Comparison of ENCODE assay signal across 1 cellular context in the genomic region with DNA sequence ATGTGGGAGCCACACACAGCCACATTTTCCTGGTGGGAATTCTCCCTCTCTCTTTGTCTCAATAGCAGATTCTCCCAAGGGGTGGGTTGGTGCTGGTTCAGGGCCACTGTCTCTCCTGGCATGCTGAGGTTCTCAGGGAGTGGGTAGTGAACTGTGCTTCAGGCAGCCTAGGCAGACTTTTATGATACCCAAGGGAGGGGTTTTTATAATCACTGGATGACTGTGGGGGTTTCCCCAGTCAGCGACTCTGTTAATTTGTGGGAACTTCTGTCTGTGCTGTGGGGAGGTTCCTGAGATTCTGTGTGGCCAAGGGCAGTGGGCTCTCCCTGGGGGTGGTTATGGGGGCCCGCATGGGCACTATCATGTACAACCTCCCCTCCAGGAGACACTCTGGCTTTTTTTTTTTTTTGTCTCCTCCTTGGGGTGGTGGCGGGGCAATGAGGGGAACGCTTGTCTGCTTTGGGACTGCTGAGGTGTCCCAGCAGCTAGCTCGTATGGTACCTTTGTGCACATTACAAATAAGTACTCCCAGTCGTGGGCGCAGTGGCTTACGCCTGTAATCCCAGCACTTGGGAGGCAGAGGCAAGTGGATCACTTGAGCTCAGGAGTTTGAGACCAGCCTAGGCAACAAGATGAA.
TF ChIP-seq lines count a peak whose summit lies in the region.

No MANE protein-coding gene starts in this region.

TF ChIP-seq in GM12878, 131 proteins besides CTCF, POLR2A, EP300 and RAD21 (continued from another document and continues in another):
- TF ChIP-seq, protein P1, sequence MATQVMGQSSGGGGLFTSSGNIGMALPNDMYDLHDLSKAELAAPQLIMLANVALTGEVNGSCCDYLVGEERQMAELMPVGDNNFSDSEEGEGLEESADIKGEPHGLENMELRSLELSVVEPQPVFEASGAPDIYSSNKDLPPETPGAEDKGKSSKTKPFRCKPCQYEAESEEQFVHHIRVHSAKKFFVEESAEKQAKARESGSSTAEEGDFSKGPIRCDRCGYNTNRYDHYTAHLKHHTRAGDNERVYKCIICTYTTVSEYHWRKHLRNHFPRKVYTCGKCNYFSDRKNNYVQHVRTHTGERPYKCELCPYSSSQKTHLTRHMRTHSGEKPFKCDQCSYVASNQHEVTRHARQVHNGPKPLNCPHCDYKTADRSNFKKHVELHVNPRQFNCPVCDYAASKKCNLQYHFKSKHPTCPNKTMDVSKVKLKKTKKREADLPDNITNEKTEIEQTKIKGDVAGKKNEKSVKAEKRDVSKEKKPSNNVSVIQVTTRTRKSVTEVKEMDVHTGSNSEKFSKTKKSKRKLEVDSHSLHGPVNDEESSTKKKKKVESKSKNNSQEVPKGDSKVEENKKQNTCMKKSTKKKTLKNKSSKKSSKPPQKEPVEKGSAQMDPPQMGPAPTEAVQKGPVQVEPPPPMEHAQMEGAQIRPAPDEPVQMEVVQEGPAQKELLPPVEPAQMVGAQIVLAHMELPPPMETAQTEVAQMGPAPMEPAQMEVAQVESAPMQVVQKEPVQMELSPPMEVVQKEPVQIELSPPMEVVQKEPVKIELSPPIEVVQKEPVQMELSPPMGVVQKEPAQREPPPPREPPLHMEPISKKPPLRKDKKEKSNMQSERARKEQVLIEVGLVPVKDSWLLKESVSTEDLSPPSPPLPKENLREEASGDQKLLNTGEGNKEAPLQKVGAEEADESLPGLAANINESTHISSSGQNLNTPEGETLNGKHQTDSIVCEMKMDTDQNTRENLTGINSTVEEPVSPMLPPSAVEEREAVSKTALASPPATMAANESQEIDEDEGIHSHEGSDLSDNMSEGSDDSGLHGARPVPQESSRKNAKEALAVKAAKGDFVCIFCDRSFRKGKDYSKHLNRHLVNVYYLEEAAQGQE (IDR thresholded peaks at IDR 0.05; ENCODE audit: low read depth, low read length), result no peak
- TF ChIP-seq, protein P2, sequence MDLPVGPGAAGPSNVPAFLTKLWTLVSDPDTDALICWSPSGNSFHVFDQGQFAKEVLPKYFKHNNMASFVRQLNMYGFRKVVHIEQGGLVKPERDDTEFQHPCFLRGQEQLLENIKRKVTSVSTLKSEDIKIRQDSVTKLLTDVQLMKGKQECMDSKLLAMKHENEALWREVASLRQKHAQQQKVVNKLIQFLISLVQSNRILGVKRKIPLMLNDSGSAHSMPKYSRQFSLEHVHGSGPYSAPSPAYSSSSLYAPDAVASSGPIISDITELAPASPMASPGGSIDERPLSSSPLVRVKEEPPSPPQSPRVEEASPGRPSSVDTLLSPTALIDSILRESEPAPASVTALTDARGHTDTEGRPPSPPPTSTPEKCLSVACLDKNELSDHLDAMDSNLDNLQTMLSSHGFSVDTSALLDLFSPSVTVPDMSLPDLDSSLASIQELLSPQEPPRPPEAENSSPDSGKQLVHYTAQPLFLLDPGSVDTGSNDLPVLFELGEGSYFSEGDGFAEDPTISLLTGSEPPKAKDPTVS (IDR thresholded peaks at IDR 0.05; ENCODE audit: low read depth, low read length), result no peak
- no peak for TF ChIP-seq RCOR1 (conservative IDR thresholded peaks at IDR 0.05; ENCODE audit: low read depth, low read length)
- no peak for TF ChIP-seq SP1 (IDR thresholded peaks at IDR 0.05; ENCODE audit: low read depth, low read length)
- TF ChIP-seq RB1 (IDR thresholded peaks at IDR 0.05; ENCODE audit: borderline replicate concordance), result no peak
- peak; percentile 65 for TF ChIP-seq JUNB (IDR thresholded peaks at IDR 0.05)
- no peak for TF ChIP-seq SPI1 (IDR thresholded peaks at IDR 0.05; ENCODE audit: borderline replicate concordance, insufficient read depth, low read depth, low read length)
- no peak for TF ChIP-seq TBL1XR1 (IDR thresholded peaks at IDR 0.05; ENCODE audit: low read depth, low read length)
- TF ChIP-seq, protein P3, sequence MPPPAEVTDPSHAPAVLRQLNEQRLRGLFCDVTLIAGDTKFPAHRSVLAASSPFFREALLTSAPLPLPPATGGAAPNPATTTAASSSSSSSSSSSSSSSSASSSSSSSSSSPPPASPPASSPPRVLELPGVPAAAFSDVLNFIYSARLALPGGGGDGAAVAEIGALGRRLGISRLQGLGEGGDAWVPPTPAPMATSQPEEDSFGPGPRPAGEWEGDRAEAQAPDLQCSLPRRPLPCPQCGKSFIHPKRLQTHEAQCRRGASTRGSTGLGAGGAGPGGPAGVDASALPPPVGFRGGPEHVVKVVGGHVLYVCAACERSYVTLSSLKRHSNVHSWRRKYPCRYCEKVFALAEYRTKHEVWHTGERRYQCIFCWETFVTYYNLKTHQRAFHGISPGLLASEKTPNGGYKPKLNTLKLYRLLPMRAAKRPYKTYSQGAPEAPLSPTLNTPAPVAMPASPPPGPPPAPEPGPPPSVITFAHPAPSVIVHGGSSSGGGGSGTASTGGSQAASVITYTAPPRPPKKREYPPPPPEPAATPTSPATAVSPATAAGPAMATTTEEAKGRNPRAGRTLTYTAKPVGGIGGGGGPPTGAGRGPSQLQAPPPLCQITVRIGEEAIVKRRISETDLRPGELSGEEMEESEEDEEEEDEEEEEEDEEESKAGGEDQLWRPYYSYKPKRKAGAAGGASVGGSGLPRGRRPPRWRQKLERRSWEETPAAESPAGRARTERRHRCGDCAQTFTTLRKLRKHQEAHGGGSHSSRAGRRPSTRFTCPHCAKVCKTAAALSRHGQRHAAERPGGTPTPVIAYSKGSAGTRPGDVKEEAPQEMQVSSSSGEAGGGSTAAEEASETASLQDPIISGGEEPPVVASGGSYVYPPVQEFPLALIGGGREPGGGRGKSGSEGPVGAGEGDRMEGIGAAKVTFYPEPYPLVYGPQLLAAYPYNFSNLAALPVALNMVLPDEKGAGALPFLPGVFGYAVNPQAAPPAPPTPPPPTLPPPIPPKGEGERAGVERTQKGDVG (CRISPR knock-in tag; IDR thresholded peaks at IDR 0.05), result no peak
- no peak for TF ChIP-seq NFXL1 (IDR thresholded peaks at IDR 0.05; ENCODE audit: borderline replicate concordance)
- TF ChIP-seq STAT1 (conservative IDR thresholded peaks at IDR 0.05), result no peak
- no peak for TF ChIP-seq BRCA1 (IDR thresholded peaks at IDR 0.05; ENCODE audit: low read depth, low read length)
- TF ChIP-seq, protein P4, sequence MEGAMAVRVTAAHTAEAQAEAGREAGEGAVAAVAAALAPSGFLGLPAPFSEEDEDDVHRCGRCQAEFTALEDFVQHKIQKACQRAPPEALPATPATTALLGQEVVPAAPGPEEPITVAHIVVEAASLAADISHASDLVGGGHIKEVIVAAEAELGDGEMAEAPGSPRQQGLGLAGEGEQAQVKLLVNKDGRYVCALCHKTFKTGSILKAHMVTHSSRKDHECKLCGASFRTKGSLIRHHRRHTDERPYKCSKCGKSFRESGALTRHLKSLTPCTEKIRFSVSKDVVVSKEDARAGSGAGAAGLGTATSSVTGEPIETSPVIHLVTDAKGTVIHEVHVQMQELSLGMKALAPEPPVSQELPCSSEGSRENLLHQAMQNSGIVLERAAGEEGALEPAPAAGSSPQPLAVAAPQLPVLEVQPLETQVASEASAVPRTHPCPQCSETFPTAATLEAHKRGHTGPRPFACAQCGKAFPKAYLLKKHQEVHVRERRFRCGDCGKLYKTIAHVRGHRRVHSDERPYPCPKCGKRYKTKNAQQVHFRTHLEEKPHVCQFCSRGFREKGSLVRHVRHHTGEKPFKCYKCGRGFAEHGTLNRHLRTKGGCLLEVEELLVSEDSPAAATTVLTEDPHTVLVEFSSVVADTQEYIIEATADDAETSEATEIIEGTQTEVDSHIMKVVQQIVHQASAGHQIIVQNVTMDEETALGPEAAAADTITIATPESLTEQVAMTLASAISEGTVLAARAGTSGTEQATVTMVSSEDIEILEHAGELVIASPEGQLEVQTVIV (IDR thresholded peaks at IDR 0.05; ENCODE audit: borderline replicate concordance, partially characterized antibody), result no peak
- TF ChIP-seq SMAD1 (IDR thresholded peaks at IDR 0.05; ENCODE audit: low read depth, partially characterized antibody), result peak; percentile 53
- TF ChIP-seq RBBP5 (conservative IDR thresholded peaks at IDR 0.05), result no peak
- TF ChIP-seq ZNF217 (IDR thresholded peaks at IDR 0.05), result no peak
- TF ChIP-seq LARP7 (IDR thresholded peaks at IDR 0.05), result no peak
- TF ChIP-seq, protein P5, sequence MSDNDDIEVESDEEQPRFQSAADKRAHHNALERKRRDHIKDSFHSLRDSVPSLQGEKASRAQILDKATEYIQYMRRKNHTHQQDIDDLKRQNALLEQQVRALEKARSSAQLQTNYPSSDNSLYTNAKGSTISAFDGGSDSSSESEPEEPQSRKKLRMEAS (IDR thresholded peaks at IDR 0.05; ENCODE audit: low read depth, low read length), result no peak
- TF ChIP-seq, protein P6, sequence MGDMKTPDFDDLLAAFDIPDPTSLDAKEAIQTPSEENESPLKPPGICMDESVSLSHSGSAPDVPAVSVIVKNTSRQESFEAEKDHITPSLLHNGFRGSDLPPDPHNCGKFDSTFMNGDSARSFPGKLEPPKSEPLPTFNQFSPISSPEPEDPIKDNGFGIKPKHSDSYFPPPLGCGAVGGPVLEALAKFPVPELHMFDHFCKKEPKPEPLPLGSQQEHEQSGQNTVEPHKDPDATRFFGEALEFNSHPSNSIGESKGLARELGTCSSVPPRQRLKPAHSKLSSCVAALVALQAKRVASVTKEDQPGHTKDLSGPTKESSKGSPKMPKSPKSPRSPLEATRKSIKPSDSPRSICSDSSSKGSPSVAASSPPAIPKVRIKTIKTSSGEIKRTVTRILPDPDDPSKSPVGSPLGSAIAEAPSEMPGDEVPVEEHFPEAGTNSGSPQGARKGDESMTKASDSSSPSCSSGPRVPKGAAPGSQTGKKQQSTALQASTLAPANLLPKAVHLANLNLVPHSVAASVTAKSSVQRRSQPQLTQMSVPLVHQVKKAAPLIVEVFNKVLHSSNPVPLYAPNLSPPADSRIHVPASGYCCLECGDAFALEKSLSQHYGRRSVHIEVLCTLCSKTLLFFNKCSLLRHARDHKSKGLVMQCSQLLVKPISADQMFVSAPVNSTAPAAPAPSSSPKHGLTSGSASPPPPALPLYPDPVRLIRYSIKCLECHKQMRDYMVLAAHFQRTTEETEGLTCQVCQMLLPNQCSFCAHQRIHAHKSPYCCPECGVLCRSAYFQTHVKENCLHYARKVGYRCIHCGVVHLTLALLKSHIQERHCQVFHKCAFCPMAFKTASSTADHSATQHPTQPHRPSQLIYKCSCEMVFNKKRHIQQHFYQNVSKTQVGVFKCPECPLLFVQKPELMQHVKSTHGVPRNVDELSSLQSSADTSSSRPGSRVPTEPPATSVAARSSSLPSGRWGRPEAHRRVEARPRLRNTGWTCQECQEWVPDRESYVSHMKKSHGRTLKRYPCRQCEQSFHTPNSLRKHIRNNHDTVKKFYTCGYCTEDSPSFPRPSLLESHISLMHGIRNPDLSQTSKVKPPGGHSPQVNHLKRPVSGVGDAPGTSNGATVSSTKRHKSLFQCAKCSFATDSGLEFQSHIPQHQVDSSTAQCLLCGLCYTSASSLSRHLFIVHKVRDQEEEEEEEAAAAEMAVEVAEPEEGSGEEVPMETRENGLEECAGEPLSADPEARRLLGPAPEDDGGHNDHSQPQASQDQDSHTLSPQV (IDR thresholded peaks at IDR 0.05), result no peak
- TF ChIP-seq, protein P7, sequence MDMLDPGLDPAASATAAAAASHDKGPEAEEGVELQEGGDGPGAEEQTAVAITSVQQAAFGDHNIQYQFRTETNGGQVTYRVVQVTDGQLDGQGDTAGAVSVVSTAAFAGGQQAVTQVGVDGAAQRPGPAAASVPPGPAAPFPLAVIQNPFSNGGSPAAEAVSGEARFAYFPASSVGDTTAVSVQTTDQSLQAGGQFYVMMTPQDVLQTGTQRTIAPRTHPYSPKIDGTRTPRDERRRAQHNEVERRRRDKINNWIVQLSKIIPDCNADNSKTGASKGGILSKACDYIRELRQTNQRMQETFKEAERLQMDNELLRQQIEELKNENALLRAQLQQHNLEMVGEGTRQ (IDR thresholded peaks at IDR 0.05; ENCODE audit: borderline replicate concordance, low read depth, low read length), result no peak
- TF ChIP-seq, protein P8, sequence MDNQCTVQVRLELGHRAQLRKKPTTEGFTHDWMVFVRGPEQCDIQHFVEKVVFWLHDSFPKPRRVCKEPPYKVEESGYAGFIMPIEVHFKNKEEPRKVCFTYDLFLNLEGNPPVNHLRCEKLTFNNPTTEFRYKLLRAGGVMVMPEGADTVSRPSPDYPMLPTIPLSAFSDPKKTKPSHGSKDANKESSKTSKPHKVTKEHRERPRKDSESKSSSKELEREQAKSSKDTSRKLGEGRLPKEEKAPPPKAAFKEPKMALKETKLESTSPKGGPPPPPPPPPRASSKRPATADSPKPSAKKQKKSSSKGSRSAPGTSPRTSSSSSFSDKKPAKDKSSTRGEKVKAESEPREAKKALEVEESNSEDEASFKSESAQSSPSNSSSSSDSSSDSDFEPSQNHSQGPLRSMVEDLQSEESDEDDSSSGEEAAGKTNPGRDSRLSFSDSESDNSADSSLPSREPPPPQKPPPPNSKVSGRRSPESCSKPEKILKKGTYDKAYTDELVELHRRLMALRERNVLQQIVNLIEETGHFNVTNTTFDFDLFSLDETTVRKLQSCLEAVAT (IDR thresholded peaks at IDR 0.05), result no peak
- TF ChIP-seq ZSCAN29 (IDR thresholded peaks at IDR 0.05), result no peak
- peak; percentile 57; the same call in 1 of the 2 replicates for TF ChIP-seq MTA2 (IDR thresholded peaks at IDR 0.05; ENCODE audit: low read depth)
- TF ChIP-seq BMI1 (IDR thresholded peaks at IDR 0.05; ENCODE audit: borderline replicate concordance), result no peak
- no peak; a peak in 1 of 4 replicates for TF ChIP-seq BHLHE40 (IDR thresholded peaks at IDR 0.05; ENCODE audit: borderline replicate concordance in 1 of 2, low read depth in 2 of 2, low read length in 1 of 2)
- TF ChIP-seq SMC3 (IDR thresholded peaks at IDR 0.05; ENCODE audit: borderline replicate concordance, low read length), result no peak
- TF ChIP-seq CHD1 (IDR thresholded peaks at IDR 0.05; ENCODE audit: low read depth, low read length), result no peak
- no peak for TF ChIP-seq POU2F2 (IDR thresholded peaks at IDR 0.05; ENCODE audit: borderline replicate concordance, low read depth, low read length)
- no peak for TF ChIP-seq CHD2 (IDR thresholded peaks at IDR 0.05; ENCODE audit: borderline replicate concordance, low read depth, low read length)
- no peak for TF ChIP-seq HDAC2 (IDR thresholded peaks at IDR 0.05)
- no peak for TF ChIP-seq SIN3A (IDR thresholded peaks at IDR 0.05; ENCODE audit: low read depth, low read length)
- TF ChIP-seq SMARCA5 (IDR thresholded peaks at IDR 0.05), result no peak
- TF ChIP-seq TARDBP (IDR thresholded peaks at IDR 0.05; ENCODE audit: borderline replicate concordance), result no peak
- TF ChIP-seq, protein P9, sequence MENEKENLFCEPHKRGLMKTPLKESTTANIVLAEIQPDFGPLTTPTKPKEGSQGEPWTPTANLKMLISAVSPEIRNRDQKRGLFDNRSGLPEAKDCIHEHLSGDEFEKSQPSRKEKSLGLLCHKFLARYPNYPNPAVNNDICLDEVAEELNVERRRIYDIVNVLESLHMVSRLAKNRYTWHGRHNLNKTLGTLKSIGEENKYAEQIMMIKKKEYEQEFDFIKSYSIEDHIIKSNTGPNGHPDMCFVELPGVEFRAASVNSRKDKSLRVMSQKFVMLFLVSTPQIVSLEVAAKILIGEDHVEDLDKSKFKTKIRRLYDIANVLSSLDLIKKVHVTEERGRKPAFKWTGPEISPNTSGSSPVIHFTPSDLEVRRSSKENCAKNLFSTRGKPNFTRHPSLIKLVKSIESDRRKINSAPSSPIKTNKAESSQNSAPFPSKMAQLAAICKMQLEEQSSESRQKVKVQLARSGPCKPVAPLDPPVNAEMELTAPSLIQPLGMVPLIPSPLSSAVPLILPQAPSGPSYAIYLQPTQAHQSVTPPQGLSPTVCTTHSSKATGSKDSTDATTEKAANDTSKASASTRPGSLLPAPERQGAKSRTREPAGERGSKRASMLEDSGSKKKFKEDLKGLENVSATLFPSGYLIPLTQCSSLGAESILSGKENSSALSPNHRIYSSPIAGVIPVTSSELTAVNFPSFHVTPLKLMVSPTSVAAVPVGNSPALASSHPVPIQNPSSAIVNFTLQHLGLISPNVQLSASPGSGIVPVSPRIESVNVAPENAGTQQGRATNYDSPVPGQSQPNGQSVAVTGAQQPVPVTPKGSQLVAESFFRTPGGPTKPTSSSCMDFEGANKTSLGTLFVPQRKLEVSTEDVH (IDR thresholded peaks at IDR 0.05; ENCODE audit: low read depth, partially characterized antibody), result no peak
